8 cellular contexts compared by ENCODE assay signal in genomic region chr10:103855424-103855823, GRCh38. TPM values are rescaled to one million over a fixed set of nuclear protein-coding genes. Genes with fewer than 3 reads are reported as not detected.
DNase-seq lines count a peak whose midpoint lies in the region; TF ChIP-seq lines count a peak whose summit lies in the region.

A gene with protein sequence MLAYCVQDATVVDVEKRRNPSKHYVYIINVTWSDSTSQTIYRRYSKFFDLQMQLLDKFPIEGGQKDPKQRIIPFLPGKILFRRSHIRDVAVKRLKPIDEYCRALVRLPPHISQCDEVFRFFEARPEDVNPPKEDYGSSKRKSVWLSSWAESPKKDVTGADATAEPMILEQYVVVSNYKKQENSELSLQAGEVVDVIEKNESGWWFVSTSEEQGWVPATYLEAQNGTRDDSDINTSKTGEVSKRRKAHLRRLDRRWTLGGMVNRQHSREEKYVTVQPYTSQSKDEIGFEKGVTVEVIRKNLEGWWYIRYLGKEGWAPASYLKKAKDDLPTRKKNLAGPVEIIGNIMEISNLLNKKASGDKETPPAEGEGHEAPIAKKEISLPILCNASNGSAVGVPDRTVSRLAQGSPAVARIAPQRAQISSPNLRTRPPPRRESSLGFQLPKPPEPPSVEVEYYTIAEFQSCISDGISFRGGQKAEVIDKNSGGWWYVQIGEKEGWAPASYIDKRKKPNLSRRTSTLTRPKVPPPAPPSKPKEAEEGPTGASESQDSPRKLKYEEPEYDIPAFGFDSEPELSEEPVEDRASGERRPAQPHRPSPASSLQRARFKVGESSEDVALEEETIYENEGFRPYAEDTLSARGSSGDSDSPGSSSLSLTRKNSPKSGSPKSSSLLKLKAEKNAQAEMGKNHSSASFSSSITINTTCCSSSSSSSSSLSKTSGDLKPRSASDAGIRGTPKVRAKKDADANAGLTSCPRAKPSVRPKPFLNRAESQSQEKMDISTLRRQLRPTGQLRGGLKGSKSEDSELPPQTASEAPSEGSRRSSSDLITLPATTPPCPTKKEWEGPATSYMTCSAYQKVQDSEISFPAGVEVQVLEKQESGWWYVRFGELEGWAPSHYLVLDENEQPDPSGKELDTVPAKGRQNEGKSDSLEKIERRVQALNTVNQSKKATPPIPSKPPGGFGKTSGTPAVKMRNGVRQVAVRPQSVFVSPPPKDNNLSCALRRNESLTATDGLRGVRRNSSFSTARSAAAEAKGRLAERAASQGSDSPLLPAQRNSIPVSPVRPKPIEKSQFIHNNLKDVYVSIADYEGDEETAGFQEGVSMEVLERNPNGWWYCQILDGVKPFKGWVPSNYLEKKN (minus strand): TSS chr10:103855576. CDS start chr10:103855266, 310 bp downstream.

- no peaks in the 10 kb centered on the region for H3K27me3 ChIP-seq in skeletal muscle satellite cell (ENCODE audit: control insufficient read depth, insufficient read depth, low read length)

- H3K9me3 ChIP-seq in skeletal muscle satellite cell (replicated peaks; ENCODE audit: low read length), result no peaks in the 10 kb centered on the region

- H3K36me3 ChIP-seq in skeletal muscle satellite cell (ENCODE audit: insufficient read depth, low read length), result no peaks in the 10 kb centered on the region

- H3K9ac ChIP-seq in skeletal muscle satellite cell (ENCODE audit: low read depth, low read length), result peak within 1 kb of the TSS; percentile 76

- peak within 1 kb of the TSS; percentile 89 for H3K4me2 ChIP-seq in skeletal muscle satellite cell (ENCODE audit: low read length)

- H3K4me1 ChIP-seq in skeletal muscle satellite cell (ENCODE audit: control insufficient read depth, insufficient read depth, low read length), result peaks cover 49% of the 10 kb centered on the region

- DNase-seq in G401 (ENCODE audit: low spot score) (no peak), NCI-H69 (lab: John Stamatoyannopoulos, UW) (peak; percentile 63), astrocyte of the cerebellum (ENCODE audit: low read depth) (no peak), activated gamma-delta T cell treated with Interleukin-2 at 50 U/mL for 16 hours (no peak), epidermal melanocyte (ENCODE audit: insufficient read length, low spot score) (no peak), SIG-M5 (lab: John Stamatoyannopoulos, UW) (no peak)

- in situ Hi-C loops in G401 (cut with HindIII; ENCODE audit: low sequenced_read_pairs), result no loop called here
- in situ Hi-C loops in astrocyte of the cerebellum (cut with HindIII; ENCODE audit: low sequenced_read_pairs), result loop anchor here (10.0 to 25.0 kb wide), 2 partner anchors 141 to 243 kb away; no protein-coding TSS in a partner anchor

- peak within 1 kb of the TSS; percentile 61 for H3K4me3 ChIP-seq in astrocyte of the cerebellum (ENCODE audit: low read depth, low read length)
- H3K4me3 ChIP-seq in iPS-11a (ENCODE audit: low read depth, low read length), result peak within 1 kb of the TSS; percentile 60
- H3K4me3 ChIP-seq in skeletal muscle satellite cell (ENCODE audit: low read length), result peak within 1 kb of the TSS; percentile 82

- no peak for TF ChIP-seq CTCF in astrocyte of the cerebellum (IDR thresholded peaks at IDR 0.05; ENCODE audit: low read depth, low read length, missing control alignments)

RNA-seq across cellular contexts. Expression of the gene that starts here (rescaled TPM):
- 11.0 and 19.1 TPM in 2 replicates for total RNA-seq in G401 (2014; rRNA removed; shearing (Covaris generic))
- total RNA-seq in skeletal muscle satellite cell (2012; rRNA removed), result 14.4 and 17.0 TPM in 2 replicates
